ENCODE assay signal across 23 cellular contexts in the genomic region with DNA sequence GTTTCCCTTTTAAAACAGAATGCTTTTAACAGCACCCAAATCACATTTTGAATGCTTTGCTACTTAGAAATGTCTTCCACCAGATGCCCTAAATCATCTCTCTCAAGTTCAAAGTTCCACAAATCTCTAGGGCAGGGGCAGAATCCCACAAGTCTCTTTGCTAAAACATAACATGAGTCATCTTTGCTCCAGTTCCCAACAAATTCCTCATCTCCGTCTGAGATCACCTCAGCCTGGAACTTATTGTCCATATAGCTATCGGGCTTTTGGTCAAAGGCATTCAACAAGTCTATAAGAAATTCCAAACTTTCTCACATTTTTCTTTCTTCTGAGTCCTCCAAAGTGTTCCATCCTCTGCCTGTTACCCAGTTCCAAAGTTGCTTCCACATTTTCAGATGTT.
A peak's percentile ranks its signal among the peaks of the same experiment; 100 is the strongest.
DNase-seq lines count a peak whose midpoint lies in the region; ATAC-seq and TF ChIP-seq lines count a peak whose summit lies in the region.
"Had no signal": no experiment of that assay in that cellular context is flagged by ENCODE, and none has a peak within 500 bp of the region (broad histone marks: within the 10 kb centered on the region; RNA-seq: fewer than 3 reads in every experiment).

No MANE protein-coding gene starts in this region.

- peaks cover 10% of the 10 kb centered on the region for H3K4me1 Mint-ChIP-seq in osteocyte (ENCODE audit: unreplicated experiment)
- H3K4me1 Mint-ChIP-seq: CD4-positive, CD25-positive, alpha-beta regulatory T cell had no signal

- no peaks in the 10 kb centered on the region for H3K9me3 ChIP-seq in mucosa of descending colon
- H3K9me3 ChIP-seq: BLaER1, MG63, Peyer's patch had no signal

- no peaks in the 10 kb centered on the region for H3K36me3 ChIP-seq in mucosa of descending colon (ENCODE audit: low read depth)
- H3K36me3 ChIP-seq: BLaER1, MG63, Peyer's patch had no signal

- peak overlapping the region; percentile 32 for H3K27ac Mint-ChIP-seq in osteocyte (ENCODE audit: unreplicated experiment)
- H3K27ac Mint-ChIP-seq: CD4-positive, CD25-positive, alpha-beta regulatory T cell had no signal

- no peaks in the 10 kb centered on the region for H3K27me3 Mint-ChIP-seq in osteocyte (ENCODE audit: unreplicated experiment)
- H3K27me3 Mint-ChIP-seq: CD4-positive, CD25-positive, alpha-beta regulatory T cell had no signal

- no peak for ATAC-seq in mucosa of descending colon

- no peaks in the 10 kb centered on the region for H3K36me3 Mint-ChIP-seq in osteocyte (ENCODE audit: unreplicated experiment)
- H3K36me3 Mint-ChIP-seq: CD4-positive, CD25-positive, alpha-beta regulatory T cell had no signal

- peak; percentile 11 for DNase-seq in HT1080 (ENCODE audit: low read depth)
- peak; percentile 33 for DNase-seq in astrocyte of the hippocampus (ENCODE audit: low read depth, low spot score)
- DNase-seq in fibroblast of mammary gland (ENCODE audit: low read depth), result peak; percentile 63
- no peak for DNase-seq in osteocyte (ENCODE audit: extremely low spot score, unreplicated experiment)
- DNase-seq in stimulated activated CD4-positive, alpha-beta T cell treated with anti-CD3 and anti-CD28 coated beads, Interleukin-2, amount 100 ng/mL, for 48 hours, result no peak
- DNase-seq in dedifferentiated amniotic fluid mesenchymal stem cell (ENCODE audit: extremely low spot score), result no peak
- no peak for DNase-seq in mucosa of descending colon
- DNase-seq: CD4-positive, CD25-positive, alpha-beta regulatory T cell; DMS153; DND-41; GM23248; H7; KBM-7; MG63; NCI-H1417; NCI-H1694; NCI-H2029 treated with DMSO at 0.1 percent for 48 hours; NCI-H2227 treated with DMSO at 0.1 percent for 48 hours; NCI-H526 treated with DMSO at 0.1 percent for 48 hours; OCI-M1; Peyer's patch; SHP77 treated with DMSO at 0.1 percent for 48 hours had no signal

- H3K9me3 Mint-ChIP-seq in osteocyte (ENCODE audit: unreplicated experiment), result peaks cover 10% of the 10 kb centered on the region

- no peaks in the 10 kb centered on the region for H3K4me1 ChIP-seq in mucosa of descending colon (ENCODE audit: low read depth)
- H3K4me1 ChIP-seq: BLaER1, Peyer's patch had no signal

- intact Hi-C loops in mucosa of descending colon (cut with DNase I, micrococcal nuclease), result no loop called here

- H3K4me3 ChIP-seq in fibroblast of mammary gland (ENCODE audit: control insufficient read depth, low read depth, low read length), result no peak overlapping the region
- H3K4me3 ChIP-seq in mucosa of descending colon, result no peak overlapping the region
- H3K4me3 ChIP-seq: BLaER1, GM23248, MG63, Peyer's patch had no signal

- no peak for TF ChIP-seq CTCF in fibroblast of mammary gland (conservative IDR thresholded peaks at IDR 0.05; ENCODE audit: control insufficient read depth, insufficient read depth, low read depth, low read length)
- no peak for TF ChIP-seq CTCF in osteocyte (IDR thresholded peaks at IDR 0.05)
- TF ChIP-seq CTCF in mucosa of descending colon (IDR thresholded peaks at IDR 0.05), result no peak

- no peak overlapping the region for H3K4me3 Mint-ChIP-seq in osteocyte (ENCODE audit: unreplicated experiment)
- H3K4me3 Mint-ChIP-seq: CD4-positive, CD25-positive, alpha-beta regulatory T cell had no signal

Comparison
In these comparisons a context has a peak if more than half of its experiments do, and no peak if none do; other contexts are left out.
1. DNase-seq: peak in HT1080 (single experiment), astrocyte of the hippocampus (single experiment) and fibroblast of mammary gland (single experiment); none in osteocyte (single experiment), stimulated activated CD4-positive, alpha-beta T cell treated with anti-CD3 and anti-CD28 coated beads, Interleukin-2, amount 100 ng/mL, for 48 hours (0 of 2), dedifferentiated amniotic fluid mesenchymal stem cell (single experiment) and mucosa of descending colon (0 of 3).